ENCODE assay signal across 1 cellular context in genomic region chr7:149566103-149566502, GRCh38.
TF ChIP-seq lines count a peak whose summit lies in the region.

No MANE protein-coding gene starts in this region.

TF ChIP-seq in GM12878, 131 proteins besides CTCF, POLR2A, EP300 and RAD21:
- TF ChIP-seq E2F8 (IDR thresholded peaks at IDR 0.05; ENCODE audit: low read depth, partially characterized antibody) (no peak), PBX3 (IDR thresholded peaks at IDR 0.05; ENCODE audit: insufficient replicate concordance, low read depth, low read length) (no peak)
